In genomic region chr10:128036011-128036615, GRCh38 we compare ENCODE assay signal across 14 cellular contexts.
DNase-seq lines count a peak whose midpoint lies in the region; ATAC-seq and TF ChIP-seq lines count a peak whose summit lies in the region.
"Had no signal": no experiment of that assay in that cellular context is flagged by ENCODE, and none has a peak within 500 bp of the region (broad histone marks: within the 10 kb centered on the region; RNA-seq: fewer than 3 reads in every experiment).

No MANE protein-coding gene starts in this region.

- TF ChIP-seq CTCF in natural killer cell (IDR thresholded peaks at IDR 0.05) (no peak), chondrocyte (IDR thresholded peaks at IDR 0.05) (no peak), osteoblast (IDR thresholded peaks at IDR 0.05; ENCODE audit: extremely low read depth, low read depth, low read length) (no peak), WTC11 (IDR thresholded peaks at IDR 0.05) (no peak), GM23338 (conservative IDR thresholded peaks at IDR 0.05; ENCODE audit: low read depth in 2 of 2) (no peak), MCF 10A (IDR thresholded peaks at IDR 0.05; ENCODE audit: unreplicated experiment) (no peak)

- peaks cover 11% of the 10 kb centered on the region for H4K20me1 ChIP-seq in osteoblast (ENCODE audit: insufficient read depth, low read length)
- H4K20me1 ChIP-seq in GM23338 (replicated peaks; ENCODE audit: insufficient read depth) = no peaks in the 10 kb centered on the region

- H3K4me3 ChIP-seq in osteoblast (ENCODE audit: insufficient read depth, low read length) (no peak overlapping the region), GM23338 (no peak overlapping the region)
- H3K4me3 ChIP-seq: GM23248 had no signal

- H3K27ac ChIP-seq in osteoblast (ENCODE audit: low read depth, low read length) (no peak overlapping the region), GM23338 (ENCODE audit: low read depth) (no peak overlapping the region)
- H3K27ac ChIP-seq: GM23248 had no signal

- H3K4me1 ChIP-seq in osteoblast (ENCODE audit: insufficient read depth, low read length) (peaks cover 6% of the 10 kb centered on the region), GM23338 (ENCODE audit: insufficient read depth) (no peaks in the 10 kb centered on the region)

- H3K27ac Mint-ChIP-seq in natural killer cell treated with Interleukin-12 subunit alpha and Interleukin-12 subunit beta and Interleukin-15 and Interleukin-18, amount 100 ng/mL, for 72 hours = peak overlapping the region; percentile 33 to 73
- H3K27ac Mint-ChIP-seq in natural killer cell (peak overlapping the region in 1 of 2 donors; percentile 53), chondrocyte (ENCODE audit: unreplicated experiment) (no peak overlapping the region), WTC11 (no peak overlapping the region), GM23338 (no peak overlapping the region), MCF 10A (ENCODE audit: low read depth, unreplicated experiment) (no peak overlapping the region)
- H3K27ac Mint-ChIP-seq: CD8-positive, alpha-beta T cell had no signal

- CTCF ChIA-PET in WTC11 (lab: Charles Lee) (interaction anchor here (1.0 to 6.3 kb wide), 20 partner anchors 7 to 182 kb away, joined by 3 to 125 read pairs (median 8); partner anchors contain the start of gene PTPRE), MCF 10A (lab: Yijun Ruan, JAX) (interaction anchor here (0.6 to 7.9 kb wide), 33 partner anchors 10 to 1559 kb away, joined by 3 to 354 read pairs (median 6); partner anchors contain the start of gene PTPRE)

- no peak overlapping the region for H2AFZ ChIP-seq in osteoblast (ENCODE audit: low read length)
- H2AFZ ChIP-seq in GM23338 = no peak overlapping the region
- H2AFZ ChIP-seq: GM23248 had no signal

- BruUV-seq in MCF 10A (replicated peaks; lab: Mats Ljungman, UMichigan) = no TSS peak

- H3K9me3 Mint-ChIP-seq in natural killer cell treated with Interleukin-12 subunit alpha and Interleukin-12 subunit beta and Interleukin-15 and Interleukin-18, amount 100 ng/mL, for 72 hours = no peaks in the 10 kb centered on the region
- H3K9me3 Mint-ChIP-seq in natural killer cell (no peaks in the 10 kb centered on the region), chondrocyte (ENCODE audit: low read depth) (no peaks in the 10 kb centered on the region), WTC11 (no peaks in the 10 kb centered on the region), GM23338 (no peaks in the 10 kb centered on the region), MCF 10A (ENCODE audit: unreplicated experiment) (no peaks in the 10 kb centered on the region)
- H3K9me3 Mint-ChIP-seq: CD8-positive, alpha-beta T cell had no signal

- no peaks in the 10 kb centered on the region for H3K9me2 ChIP-seq in GM23338 (ENCODE audit: insufficient read depth)

- H3F3A ChIP-seq in GM23338 (replicated peaks; ENCODE audit: low read depth) = no peaks in the 10 kb centered on the region

- peak in 1 of 2 donors; percentile 27 for ATAC-seq in natural killer cell treated with Interleukin-12 subunit alpha and Interleukin-12 subunit beta and Interleukin-15 and Interleukin-18, amount 100 ng/mL, for 72 hours
- ATAC-seq in natural killer cell = no peak
- ATAC-seq in WTC11 = no peak
- ATAC-seq in GM23338 = no peak; the same call in 2 of the 3 replicates

- H3K9me3 ChIP-seq in osteoblast (ENCODE audit: low read depth, low read length) = no peaks in the 10 kb centered on the region

- H3K79me2 ChIP-seq in osteoblast (ENCODE audit: insufficient read depth, low read length) = no peaks in the 10 kb centered on the region
- H3K79me2 ChIP-seq in GM23338 (replicated peaks; ENCODE audit: insufficient read depth) = no peaks in the 10 kb centered on the region

- H3K36me3 Mint-ChIP-seq in natural killer cell treated with Interleukin-12 subunit alpha and Interleukin-12 subunit beta and Interleukin-15 and Interleukin-18, amount 100 ng/mL, for 72 hours = no peaks in the 10 kb centered on the region
- no peaks in the 10 kb centered on the region for H3K36me3 Mint-ChIP-seq in natural killer cell
- H3K36me3 Mint-ChIP-seq in chondrocyte (ENCODE audit: low read depth) = peaks cover 2% of the 10 kb centered on the region
- H3K36me3 Mint-ChIP-seq in WTC11 = no peaks in the 10 kb centered on the region
- H3K36me3 Mint-ChIP-seq in GM23338 (ENCODE audit: low read depth) = no peaks in the 10 kb centered on the region
- H3K36me3 Mint-ChIP-seq in MCF 10A (ENCODE audit: insufficient read depth, unreplicated experiment) = no peaks in the 10 kb centered on the region
- H3K36me3 Mint-ChIP-seq: CD8-positive, alpha-beta T cell had no signal

- H3K27me3 Mint-ChIP-seq in natural killer cell treated with Interleukin-12 subunit alpha and Interleukin-12 subunit beta and Interleukin-15 and Interleukin-18, amount 100 ng/mL, for 72 hours = no peaks in the 10 kb centered on the region
- H3K27me3 Mint-ChIP-seq in natural killer cell (ENCODE audit: low read depth in 2 of 2) = no peaks in the 10 kb centered on the region
- no peaks in the 10 kb centered on the region for H3K27me3 Mint-ChIP-seq in chondrocyte (ENCODE audit: low read depth)
- H3K27me3 Mint-ChIP-seq in WTC11 (ENCODE audit: low read depth) = no peaks in the 10 kb centered on the region; the same call in 1 of the 2 replicates
- H3K27me3 Mint-ChIP-seq in GM23338 (ENCODE audit: insufficient read depth, low read depth, poor library complexity) = peaks cover 3% of the 10 kb centered on the region
- H3K27me3 Mint-ChIP-seq in MCF 10A (ENCODE audit: insufficient read depth, unreplicated experiment) = no peaks in the 10 kb centered on the region

- no peaks in the 10 kb centered on the region for H3K27me3 ChIP-seq in osteoblast (ENCODE audit: insufficient read depth, low read length)
- H3K27me3 ChIP-seq in GM23338 (ENCODE audit: insufficient read depth) = no peaks in the 10 kb centered on the region

- H3K4me3 Mint-ChIP-seq in natural killer cell treated with Interleukin-12 subunit alpha and Interleukin-12 subunit beta and Interleukin-15 and Interleukin-18, amount 100 ng/mL, for 72 hours = no peak overlapping the region
- H3K4me3 Mint-ChIP-seq in natural killer cell = no peak overlapping the region
- H3K4me3 Mint-ChIP-seq in chondrocyte (ENCODE audit: unreplicated experiment) = no peak overlapping the region
- H3K4me3 Mint-ChIP-seq in WTC11 = no peak overlapping the region
- H3K4me3 Mint-ChIP-seq in GM23338 = no peak overlapping the region
- H3K4me3 Mint-ChIP-seq in MCF 10A (ENCODE audit: unreplicated experiment) = no peak overlapping the region
- H3K4me3 Mint-ChIP-seq: CD8-positive, alpha-beta T cell had no signal

- peak; percentile 10 for DNase-seq in natural killer cell treated with Interleukin-12 subunit alpha and Interleukin-12 subunit beta and Interleukin-15 and Interleukin-18, amount 100 ng/mL, for 72 hours (ENCODE audit: low spot score)
- DNase-seq in natural killer cell (no peak), chondrocyte (ENCODE audit: low spot score) (peak; percentile 59), osteoblast (ENCODE audit: insufficient read length, low spot score, missing footprints) (peak; percentile 63), WTC11 (ENCODE audit: low spot score) (no peak), GM23338 (ENCODE audit: low spot score) (no peak), MCF 10A (ENCODE audit: unreplicated experiment) (no peak)
- DNase-seq in activated T-cell treated with anti-CD3 and anti-CD28 coated beads, Interleukin-2, amount 50 U/mL, for 1 hour = no peak
- DNase-seq: NCI-H1092, NCI-H1436 treated with DMSO at 0.1 percent for 48 hours, NCI-H2029 treated with DMSO at 0.1 percent for 48 hours, NCI-H2171 had no signal

- intact Hi-C loops in natural killer cell (cut with micrococcal nuclease) = no loop called here
- intact Hi-C loops in MCF 10A (cut with micrococcal nuclease) = no loop called here

- POLR2A ChIA-PET in WTC11 (lab: Charles Lee) = interaction anchor here (1.1 to 1.2 kb wide), 2 partner anchors 12 to 34 kb away, joined by 3 to 7 read pairs; no protein-coding TSS in a partner anchor
- POLR2A ChIA-PET in MCF 10A (lab: Yijun Ruan, JAX) = interaction anchor here (0.6 to 4.1 kb wide), 6 partner anchors 11 to 44 kb away, joined by 3 to 21 read pairs (median 6); no protein-coding TSS in a partner anchor

- H3K4me2 ChIP-seq in osteoblast (ENCODE audit: insufficient read depth, low read length) (no peak overlapping the region), GM23338 (no peak overlapping the region)

- no peaks in the 10 kb centered on the region for H3K36me3 ChIP-seq in osteoblast (ENCODE audit: insufficient read depth, low read length)
- no peaks in the 10 kb centered on the region for H3K36me3 ChIP-seq in GM23338 (ENCODE audit: insufficient read depth)

- H3K4me1 Mint-ChIP-seq in natural killer cell treated with Interleukin-12 subunit alpha and Interleukin-12 subunit beta and Interleukin-15 and Interleukin-18, amount 100 ng/mL, for 72 hours (ENCODE audit: low read depth in 2 of 2) = peaks cover 17 to 30% of the 10 kb centered on the region in 2 donors
- H3K4me1 Mint-ChIP-seq in natural killer cell (peaks cover 0 to 14% of the 10 kb centered on the region in 2 donors), chondrocyte (ENCODE audit: low read depth) (peaks cover 10% of the 10 kb centered on the region), WTC11 (peaks cover 13% of the 10 kb centered on the region), GM23338 (peaks cover 6% of the 10 kb centered on the region; the same call in 2 of the 3 replicates), MCF 10A (ENCODE audit: insufficient read depth, unreplicated experiment) (peaks cover 22% of the 10 kb centered on the region)

TF ChIP-seq in WTC11, 78 proteins besides CTCF, POLR2A, EP300 and RAD21 (continues in another document):
- no peak for TF ChIP-seq IRF1 (CRISPR knock-in tag; IDR thresholded peaks at IDR 0.05)

TF ChIP-seq in GM23338, 12 proteins besides CTCF, POLR2A, EP300 and RAD21 (continues in another document):
- TF ChIP-seq JUNB (IDR thresholded peaks at IDR 0.05; ENCODE audit: unreplicated experiment) (no peak), EZH2 (IDR thresholded peaks at IDR 0.05; ENCODE audit: low read depth, unreplicated experiment) (no peak), EZH2phosphoT487 (IDR thresholded peaks at IDR 0.05; ENCODE audit: unreplicated experiment) (no peak), POLR2AphosphoS5 (IDR thresholded peaks at IDR 0.05; ENCODE audit: low read depth) (no peak)

Comparison
In these comparisons a context has a peak if more than half of its experiments do, and no peak if none do; other contexts are left out.
1. DNase-seq: peak in natural killer cell treated with Interleukin-12 subunit alpha and Interleukin-12 subunit beta and Interleukin-15 and Interleukin-18, amount 100 ng/mL, for 72 hours (single experiment), chondrocyte (single experiment) and osteoblast (single experiment); none in natural killer cell (single experiment), WTC11 (single experiment), GM23338 (single experiment), activated T-cell treated with anti-CD3 and anti-CD28 coated beads, Interleukin-2, amount 50 U/mL, for 1 hour (single experiment) and MCF 10A (single experiment).
2. H3K27ac Mint-ChIP-seq: peak in natural killer cell treated with Interleukin-12 subunit alpha and Interleukin-12 subunit beta and Interleukin-15 and Interleukin-18, amount 100 ng/mL, for 72 hours (2 of 2); none in chondrocyte (single experiment), WTC11 (single experiment), GM23338 (single experiment) and MCF 10A (single experiment).